8 cellular contexts compared by ENCODE assay signal in the genomic region with DNA sequence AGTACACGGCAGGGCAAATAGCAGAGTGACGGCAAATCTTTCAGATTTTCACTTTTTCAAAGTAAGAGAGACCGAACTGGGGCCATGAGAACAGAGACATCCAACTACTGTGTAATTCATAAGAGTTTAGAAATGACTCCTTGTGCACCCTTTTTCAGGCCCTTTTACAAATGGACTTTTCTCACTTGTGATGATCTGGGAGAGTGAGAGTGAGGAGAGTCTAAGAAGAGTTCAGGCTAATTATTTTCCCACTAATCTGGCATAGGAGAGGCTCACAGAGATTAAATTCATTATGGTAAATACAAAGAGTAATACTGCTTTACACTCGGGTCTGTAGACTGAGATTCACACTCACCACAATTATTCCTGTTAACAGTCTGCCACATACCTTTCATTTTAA. TPM values are rescaled to one million over a fixed set of nuclear protein-coding genes. Genes with fewer than 3 reads are reported as not detected.
DNase-seq lines count a peak whose midpoint lies in the region; ATAC-seq and TF ChIP-seq lines count a peak whose summit lies in the region.

No MANE protein-coding gene starts in this region.

- H3K9me2 ChIP-seq in hepatocyte (replicated peaks; ENCODE audit: insufficient read depth) = no peaks in the 10 kb centered on the region

- H4K20me1 ChIP-seq in hepatocyte (ENCODE audit: insufficient read depth, poor library complexity, severe bottlenecking) = peaks cover 35% of the 10 kb centered on the region

- H3K36me3 ChIP-seq in hepatocyte (replicated peaks; ENCODE audit: insufficient read depth, low read depth) = no peaks in the 10 kb centered on the region

- no peaks in the 10 kb centered on the region for H3K9me3 ChIP-seq in hepatocyte (ENCODE audit: low read depth)

- H3K4me1 Mint-ChIP-seq in activated CD4-positive, alpha-beta T cell treated with anti-CD3 and anti-CD28 coated beads, Interleukin-2, amount 10 ng/mL, durations not matched to agents 7 days and 5 days = peaks cover 42% of the 10 kb centered on the region
- peaks cover 26% of the 10 kb centered on the region for H3K4me1 Mint-ChIP-seq in stimulated activated naive CD8-positive, alpha-beta T cell treated with anti-CD3 and anti-CD28 coated beads, Interleukin-15, amount 100 ng/mL, for 72 hours

- no peak for ATAC-seq in stimulated activated naive CD8-positive, alpha-beta T cell treated with anti-CD3 and anti-CD28 coated beads, Interleukin-15, amount 100 ng/mL, for 72 hours
- ATAC-seq in GM18511 (IDR thresholded peaks at IDR 0.05; ENCODE audit: unreplicated experiment) (no peak), GM18861 (IDR thresholded peaks at IDR 0.05; ENCODE audit: unreplicated experiment) (no peak)

- peak overlapping the region; percentile 92 for H3K27ac Mint-ChIP-seq in activated CD4-positive, alpha-beta T cell treated with anti-CD3 and anti-CD28 coated beads, Interleukin-2, amount 10 ng/mL, durations not matched to agents 7 days and 5 days
- H3K27ac Mint-ChIP-seq in stimulated activated naive CD8-positive, alpha-beta T cell treated with anti-CD3 and anti-CD28 coated beads, Interleukin-15, amount 100 ng/mL, for 72 hours = peak overlapping the region; percentile 89 to 97

- CTCF ChIA-PET in activated CD4-positive, alpha-beta T cell treated with anti-CD3 and anti-CD28 coated beads, Interleukin-2, amount 10 ng/mL, durations not matched to agents 7 days and 5 days (lab: Charles Lee) = no interaction called here

- peaks cover 40% of the 10 kb centered on the region for H3K79me2 ChIP-seq in hepatocyte

- POLR2A ChIA-PET in activated CD4-positive, alpha-beta T cell treated with anti-CD3 and anti-CD28 coated beads, Interleukin-2, amount 10 ng/mL, durations not matched to agents 7 days and 5 days (lab: Charles Lee) = no interaction called here

- WGBS in hepatocyte (ENCODE audit: low lambda C conversion rate, missing lambda C conversion rate) = 70% methylated on average over 4 of the region's 4 CpGs

- H3K27me3 Mint-ChIP-seq in activated CD4-positive, alpha-beta T cell treated with anti-CD3 and anti-CD28 coated beads, Interleukin-2, amount 10 ng/mL, durations not matched to agents 7 days and 5 days = peaks cover 16% of the 10 kb centered on the region
- H3K27me3 Mint-ChIP-seq in stimulated activated naive CD8-positive, alpha-beta T cell treated with anti-CD3 and anti-CD28 coated beads, Interleukin-15, amount 100 ng/mL, for 72 hours = peaks cover 10% of the 10 kb centered on the region

- TF ChIP-seq CTCF in WI38 (IDR thresholded peaks at IDR 0.05; ENCODE audit: low read depth, low read length) (no peak), hepatocyte (IDR thresholded peaks at IDR 0.05; ENCODE audit: poor library complexity) (no peak)

- peak overlapping the region; percentile 91 for H3K4me3 Mint-ChIP-seq in activated CD4-positive, alpha-beta T cell treated with anti-CD3 and anti-CD28 coated beads, Interleukin-2, amount 10 ng/mL, durations not matched to agents 7 days and 5 days
- peak overlapping the region; percentile 90 to 93 for H3K4me3 Mint-ChIP-seq in stimulated activated naive CD8-positive, alpha-beta T cell treated with anti-CD3 and anti-CD28 coated beads, Interleukin-15, amount 100 ng/mL, for 72 hours

- H3K27ac ChIP-seq in hepatocyte = peak overlapping the region; percentile 80

- H2AFZ ChIP-seq in hepatocyte = peak overlapping the region; percentile 38

- no peaks in the 10 kb centered on the region for H3K9me3 Mint-ChIP-seq in activated CD4-positive, alpha-beta T cell treated with anti-CD3 and anti-CD28 coated beads, Interleukin-2, amount 10 ng/mL, durations not matched to agents 7 days and 5 days
- H3K9me3 Mint-ChIP-seq in stimulated activated naive CD8-positive, alpha-beta T cell treated with anti-CD3 and anti-CD28 coated beads, Interleukin-15, amount 100 ng/mL, for 72 hours = no peaks in the 10 kb centered on the region

- H3K4me2 ChIP-seq in hepatocyte = peak overlapping the region; percentile 74

- peaks cover 27% of the 10 kb centered on the region for H3K4me1 ChIP-seq in hepatocyte (ENCODE audit: insufficient read depth)

- no peak for DNase-seq in activated CD4-positive, alpha-beta T cell treated with anti-CD3 and anti-CD28 coated beads, Interleukin-2, amount 10 ng/mL, durations not matched to agents 7 days and 5 days
- DNase-seq in activated CD4-positive, alpha-beta T cell treated with anti-CD3 and anti-CD28 coated beads, Interleukin-2, amount 50 U/mL, for 1 hour = no peak
- DNase-seq in hepatocyte (ENCODE audit: low spot score) = no peak
- no peak for DNase-seq in stimulated activated naive CD8-positive, alpha-beta T cell treated with anti-CD3 and anti-CD28 coated beads, Interleukin-15, amount 100 ng/mL, for 72 hours
- no peak for DNase-seq in NCI-H146 treated with DMSO at 0.1 percent for 48 hours (lab: John Stamatoyannopoulos, UW; ENCODE audit: unreplicated experiment)

- H3K4me3 ChIP-seq in WI38 (ENCODE audit: low read depth, low read length) (peak overlapping the region; percentile 74; the same call in 1 of the 2 replicates), hepatocyte (no peak overlapping the region)

- peaks cover 21% of the 10 kb centered on the region for H3K36me3 Mint-ChIP-seq in activated CD4-positive, alpha-beta T cell treated with anti-CD3 and anti-CD28 coated beads, Interleukin-2, amount 10 ng/mL, durations not matched to agents 7 days and 5 days (ENCODE audit: low read depth)

- H3K27me3 ChIP-seq in hepatocyte = no peaks in the 10 kb centered on the region

RNA-seq across cellular contexts. Expression of a gene that starts 0.9 kb away (rescaled TPM):
- total RNA-seq in activated CD4-positive, alpha-beta T cell treated with anti-CD3 and anti-CD28 coated beads, Interleukin-2, amount 10 ng/mL, durations not matched to agents 7 days and 5 days = 100 to 1,000 TPM; 137 to 142 TPM
- 332 and 390 TPM in 2 replicates for total RNA-seq in hepatocyte
- polyA plus RNA-seq in hepatocyte = 141 and 158 TPM in 2 replicates

RNA-seq across cellular contexts. Expression of a gene that starts 23.4 kb away (rescaled TPM):
- total RNA-seq in activated CD4-positive, alpha-beta T cell treated with anti-CD3 and anti-CD28 coated beads, Interleukin-2, amount 10 ng/mL, durations not matched to agents 7 days and 5 days = 10 to 100 TPM; 29.9 to 33.1 TPM
- 15.3 and 18.8 TPM in 2 replicates for total RNA-seq in hepatocyte
- polyA plus RNA-seq in hepatocyte = 74.6 and 79.5 TPM in 2 replicates

RNA-seq across cellular contexts. Expression of a gene that starts 23.9 kb away (rescaled TPM):
- total RNA-seq in activated CD4-positive, alpha-beta T cell treated with anti-CD3 and anti-CD28 coated beads, Interleukin-2, amount 10 ng/mL, durations not matched to agents 7 days and 5 days = 10 to 100 TPM; 69.4 to 77.8 TPM
- 9.8 and 10.6 TPM in 2 replicates for total RNA-seq in hepatocyte
- polyA plus RNA-seq in hepatocyte = 5.2 and 5.7 TPM in 2 replicates
